ENCODE assay signal across 1 cellular context in the genomic region with DNA sequence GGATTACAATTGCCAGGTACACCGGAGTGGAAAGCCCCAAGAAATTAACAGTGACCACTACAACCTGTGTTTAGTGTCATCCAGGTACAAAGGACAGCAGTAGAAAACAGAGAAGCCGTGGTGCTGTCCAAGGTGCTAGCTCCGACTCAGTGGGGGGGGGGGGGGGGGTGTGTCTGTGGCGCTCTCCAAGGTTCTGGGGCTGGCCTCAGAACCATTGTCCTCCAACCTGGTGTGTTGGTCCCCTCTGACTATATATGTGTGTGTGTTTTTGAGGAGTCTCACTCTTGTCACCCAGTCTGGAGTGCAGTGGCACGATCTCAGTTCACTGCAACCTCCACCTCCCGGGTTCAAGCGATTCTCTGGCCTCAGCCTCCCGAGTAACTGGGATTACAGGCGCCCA.
TF ChIP-seq lines count a peak whose summit lies in the region.

No MANE protein-coding gene starts in this region.

TF ChIP-seq in SK-N-SH, 30 proteins besides CTCF, POLR2A, EP300 and RAD21 (continued from another document):
- TF ChIP-seq, protein P1, sequence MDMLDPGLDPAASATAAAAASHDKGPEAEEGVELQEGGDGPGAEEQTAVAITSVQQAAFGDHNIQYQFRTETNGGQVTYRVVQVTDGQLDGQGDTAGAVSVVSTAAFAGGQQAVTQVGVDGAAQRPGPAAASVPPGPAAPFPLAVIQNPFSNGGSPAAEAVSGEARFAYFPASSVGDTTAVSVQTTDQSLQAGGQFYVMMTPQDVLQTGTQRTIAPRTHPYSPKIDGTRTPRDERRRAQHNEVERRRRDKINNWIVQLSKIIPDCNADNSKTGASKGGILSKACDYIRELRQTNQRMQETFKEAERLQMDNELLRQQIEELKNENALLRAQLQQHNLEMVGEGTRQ (IDR thresholded peaks at IDR 0.05; ENCODE audit: borderline replicate concordance, low read depth, low read length): no peak
